ENCODE assay signal across 12 cellular contexts in genomic region chr11:125338886-125339811, GRCh38.
DNase-seq lines count a peak whose midpoint lies in the region; FAIRE-seq and TF ChIP-seq lines count a peak whose summit lies in the region.
"Had no signal": no experiment of that assay in that cellular context is flagged by ENCODE, and none has a peak within 500 bp of the region (broad histone marks: within the 10 kb centered on the region; RNA-seq: fewer than 3 reads in every experiment).

No MANE protein-coding gene starts in this region.

- H4K20me1 ChIP-seq in H1 (replicated peaks in 1 of 2; ENCODE audit: control insufficient read depth in 1 of 2, insufficient read depth in 2 of 2, low read length in 2 of 2): no peaks in the 10 kb centered on the region

- H2BK12ac ChIP-seq in H1 (ENCODE audit: low read depth, low read length) (no peak overlapping the region; the same call in 1 of the 2 replicates), mesenchymal stem cell (ENCODE audit: low read length in 2 of 2) (no peak overlapping the region)

- H4K5ac ChIP-seq in H1 (ENCODE audit: insufficient read length, low read depth, low read length): no peak overlapping the region

- TF ChIP-seq RAD21 in H1 (IDR thresholded peaks at IDR 0.05 in 1 of 2, conservative IDR thresholded peaks at IDR 0.05 in 1 of 2; ENCODE audit: low read depth in 2 of 2, low read length in 2 of 2): no peak

- H3K18ac ChIP-seq in H1 (ENCODE audit: extremely low read depth, low read length) (no peak overlapping the region), mesenchymal stem cell (ENCODE audit: low read depth in 1 of 2, low read length in 2 of 2) (peak overlapping the region; percentile 14 to 35)

- H3K23ac ChIP-seq in H1 (ENCODE audit: insufficient read length) (no peak overlapping the region), mesenchymal stem cell (ENCODE audit: low read length in 2 of 2) (no peak overlapping the region)

- H2BK15ac ChIP-seq in H1 (ENCODE audit: low read length) (no peak overlapping the region), mesenchymal stem cell (ENCODE audit: low read depth, poor library complexity, severe bottlenecking) (no peak overlapping the region)

- no peak overlapping the region for H3K4ac ChIP-seq in H1 (replicated peaks; ENCODE audit: insufficient read length, low read depth, low read length)
- H3K4ac ChIP-seq in mesenchymal stem cell (ENCODE audit: low read depth in 1 of 2, low read length in 2 of 2): no peak overlapping the region

- H3K4me2 ChIP-seq in H1 (ENCODE audit: insufficient read depth in 1 of 2, low read depth in 2 of 2, low read length in 2 of 2) (no peak overlapping the region), mesenchymal stem cell (ENCODE audit: low read length, poor library complexity, severe bottlenecking) (no peak overlapping the region)

- no peak for TF ChIP-seq EP300 in H1 (IDR thresholded peaks at IDR 0.05; ENCODE audit: borderline replicate concordance in 1 of 2, low read depth in 2 of 2, low read length in 2 of 2)

- H3K79me2 ChIP-seq in H1 (ENCODE audit: control insufficient read depth in 1 of 2, insufficient read depth in 2 of 2, low read length in 2 of 2): no peaks in the 10 kb centered on the region

- H2AFZ ChIP-seq in H1 (ENCODE audit: low read length): no peak overlapping the region
- no peak overlapping the region for H2AFZ ChIP-seq in mesenchymal stem cell (ENCODE audit: low read depth, low read length)

- H3K4me1 ChIP-seq in H1 (replicated peaks in 1 of 4; ENCODE audit: control insufficient read depth in 3 of 4, insufficient read depth in 4 of 4, low read length in 3 of 4): peaks cover 0 to 16% (median 3%) of the 10 kb centered on the region in 4 experiments; a peak in 6 of 7 replicates
- peaks cover 24% of the 10 kb centered on the region for H3K4me1 ChIP-seq in mesenchymal stem cell (ENCODE audit: control insufficient read depth, insufficient read depth, low read depth, low read length)
- H3K4me1 ChIP-seq in stomach smooth muscle (ENCODE audit: control insufficient read depth, insufficient read depth, low read length): peaks cover 30% of the 10 kb centered on the region

- CTCF ChIA-PET in H1 (lab: Charles Lee; ENCODE audit: partially characterized antibody): interaction anchor here (0.7 to 3.1 kb wide), 7 partner anchors 9 to 248 kb away, joined by 3 to 16 read pairs (median 4); no protein-coding TSS in a partner anchor

- H4K91ac ChIP-seq in H1 (replicated peaks; ENCODE audit: insufficient read length, low read length) (no peak overlapping the region), mesenchymal stem cell (ENCODE audit: low read length) (no peak overlapping the region)

- H3K9me3 ChIP-seq in H1 (ENCODE audit: insufficient read depth in 2 of 2, low read depth in 1 of 2, low read length in 1 of 2) (no peaks in the 10 kb centered on the region), mesenchymal stem cell (ENCODE audit: control insufficient read depth, low read length) (no peaks in the 10 kb centered on the region), stomach smooth muscle (ENCODE audit: control insufficient read depth in 2 of 2, low read length in 2 of 2) (no peaks in the 10 kb centered on the region)

- no peak overlapping the region for H2AK5ac ChIP-seq in H1 (ENCODE audit: low read depth, low read length)
- H2AK5ac ChIP-seq in mesenchymal stem cell (ENCODE audit: low read length, severe bottlenecking): no peak overlapping the region

- H2BK20ac ChIP-seq in H1 (ENCODE audit: low read length): no peak overlapping the region

- no peak overlapping the region for H4K8ac ChIP-seq in H1 (ENCODE audit: extremely low read depth, insufficient read depth, low read length)
- H4K8ac ChIP-seq in mesenchymal stem cell (ENCODE audit: low read length): no peak overlapping the region

- TF ChIP-seq CTCF in H1 (IDR thresholded peaks at IDR 0.05; ENCODE audit: control extremely low read depth in 1 of 3, insufficient read depth in 1 of 3, low read depth in 1 of 3, low read length in 3 of 3): no peak

- peaks cover 0 to 5% (median 0%) of the 10 kb centered on the region in 4 experiments; a peak in 1 of 7 replicates for H3K27me3 ChIP-seq in H1 (replicated peaks in 1 of 4; ENCODE audit: control insufficient read depth in 3 of 4, extremely low read depth in 1 of 4, insufficient read depth in 3 of 4, low read length in 3 of 4)
- peaks cover 0 to 25% of the 10 kb centered on the region in 2 experiments for H3K27me3 ChIP-seq in mesenchymal stem cell (ENCODE audit: control insufficient read depth in 1 of 2, insufficient read depth in 1 of 2, low read length in 2 of 2)
- H3K27me3 ChIP-seq in stomach smooth muscle (ENCODE audit: control insufficient read depth in 1 of 2, insufficient read depth in 2 of 2, low read length in 2 of 2): no peaks in the 10 kb centered on the region

- WGBS in H1 (ENCODE audit: extremely low coverage in 1 of 2, insufficient coverage in 1 of 2, insufficient read length in 1 of 2, insufficient replicate concordance in 2 of 2, low coverage in 1 of 2, low lambda C conversion rate in 2 of 2, missing lambda C conversion rate in 1 of 2), 2 experiments: 88% methylated on average over 17 of the region's 17 CpGs; no CpG with 5 or more reads in 1 of the 2 experiments
- 41% methylated on average over 17 of the region's 17 CpGs for WGBS in mesenchymal stem cell

- H2BK120ac ChIP-seq in H1 (replicated peaks; ENCODE audit: low read depth, low read length) (no peak overlapping the region), mesenchymal stem cell (ENCODE audit: low read depth, low read length) (no peak overlapping the region)

- no peak overlapping the region for H3K27ac ChIP-seq in H1 (ENCODE audit: low read depth, low read length)
- no peak overlapping the region for H3K27ac ChIP-seq in mesenchymal stem cell (ENCODE audit: low read length, poor library complexity, severe bottlenecking)
- H3K27ac ChIP-seq in stomach smooth muscle (ENCODE audit: low read length): peak overlapping the region; percentile 41
- H3K27ac ChIP-seq: C4-2B had no signal

- H3K9ac ChIP-seq in H1 (replicated peaks in 1 of 4; ENCODE audit: extremely low read depth in 1 of 4, low read depth in 3 of 4, low read length in 3 of 4): no peak overlapping the region
- H3K9ac ChIP-seq in mesenchymal stem cell (ENCODE audit: low read length): no peak overlapping the region
- no peak overlapping the region for H3K9ac ChIP-seq in stomach smooth muscle (ENCODE audit: low read length in 2 of 2)

- POLR2A ChIA-PET in H1 (lab: Charles Lee; ENCODE audit: partially characterized antibody): interaction anchor here (1.2 kb wide), 1 partner anchor 24 kb away, joined by 3 read pairs; no protein-coding TSS in a partner anchor

- no peaks in the 10 kb centered on the region for H3K23me2 ChIP-seq in H1 (ENCODE audit: low read depth, low read length)

- no peak for FAIRE-seq in H1 (lab: Jason Lieb, UNC)
- FAIRE-seq: H54, keratinocyte had no signal

- H2BK5ac ChIP-seq in H1 (ENCODE audit: low read depth, low read length): no peak overlapping the region
- no peak overlapping the region for H2BK5ac ChIP-seq in mesenchymal stem cell (ENCODE audit: low read depth, low read length, poor library complexity, severe bottlenecking)

- peak overlapping the region; percentile 11 for H3K14ac ChIP-seq in H1 (ENCODE audit: insufficient read length)
- peak overlapping the region in 1 of 2 experiments; percentile 58 for H3K14ac ChIP-seq in mesenchymal stem cell (ENCODE audit: low read length in 2 of 2)

- H3K4me3 ChIP-seq in H1 (ENCODE audit: extremely low read depth in 1 of 4, insufficient read depth in 2 of 4, low read depth in 3 of 4, low read length in 4 of 4) (no peak overlapping the region), mesenchymal stem cell (ENCODE audit: insufficient read depth in 1 of 2, low read depth in 1 of 2, low read length in 2 of 2) (peak overlapping the region in 1 of 2 experiments; percentile 28), stomach smooth muscle (ENCODE audit: low read length in 2 of 2) (peak overlapping the region in 1 of 2 donors; percentile 15)

- no peak overlapping the region for H3K56ac ChIP-seq in H1 (replicated peaks; ENCODE audit: insufficient read length, low read depth, low read length)

- TF ChIP-seq POLR2A in H1 (IDR thresholded peaks at IDR 0.05; ENCODE audit: control extremely low read depth in 1 of 2, low read depth in 2 of 2, low read length in 2 of 2): no peak

- H3K79me1 ChIP-seq in H1 (ENCODE audit: low read depth, low read length) (no peaks in the 10 kb centered on the region), mesenchymal stem cell (replicated peaks; ENCODE audit: low read length, poor library complexity, severe bottlenecking) (peaks cover 31% of the 10 kb centered on the region)

- peak; percentile 63 for DNase-seq in NOMO-1 treated with DMSO at 0.1 percent for 48 hours (lab: John Stamatoyannopoulos, UW; ENCODE audit: unreplicated experiment)
- DNase-seq in H1 (ENCODE audit: low read depth in 1 of 2, low spot score in 2 of 2): no peak
- peak; percentile 42 for DNase-seq in mesenchymal stem cell
- no peak for DNase-seq in NCI-H1092 treated with DMSO at 0.1 percent for 48 hours (lab: John Stamatoyannopoulos, UW)
- DNase-seq in dermis blood vessel endothelial cell: no peak
- no peak for DNase-seq in amniotic stem cell (lab: John Stamatoyannopoulos, UW)
- DNase-seq in NCI-H226: no peak
- DNase-seq: NCI-H2081 had no signal

- no peaks in the 10 kb centered on the region for H3K36me3 ChIP-seq in H1 (ENCODE audit: control insufficient read depth in 2 of 4, insufficient read depth in 4 of 4, low read length in 3 of 4)
- H3K36me3 ChIP-seq in mesenchymal stem cell (ENCODE audit: control insufficient read depth in 1 of 2, insufficient read depth in 2 of 2, low read depth in 1 of 2, low read length in 2 of 2): peaks cover 0 to 36% of the 10 kb centered on the region in 2 experiments
- peaks cover 0 to 2% of the 10 kb centered on the region in 2 donors for H3K36me3 ChIP-seq in stomach smooth muscle (ENCODE audit: control insufficient read depth in 2 of 2, insufficient read depth in 2 of 2, low read length in 2 of 2)

TF ChIP-seq in H1, 55 proteins besides CTCF, POLR2A, EP300 and RAD21 (continues in another document):
- TF ChIP-seq EGR1 (IDR thresholded peaks at IDR 0.05; ENCODE audit: borderline replicate concordance, low read depth, low read length) (no peak), CEBPB (IDR thresholded peaks at IDR 0.05; ENCODE audit: low read depth, low read length) (0 out of 2 replicates have a peak, but pooled peaks have one; percentile 1), CBX5 (IDR thresholded peaks at IDR 0.05; ENCODE audit: low read depth, low read length) (no peak), TBP (IDR thresholded peaks at IDR 0.05; ENCODE audit: low read depth, low read length) (no peak), JUN (IDR thresholded peaks at IDR 0.05; ENCODE audit: low read depth, low read length) (no peak), SRF (IDR thresholded peaks at IDR 0.05; ENCODE audit: low read depth, low read length) (no peak), CHD1 (IDR thresholded peaks at IDR 0.05; ENCODE audit: low read depth, low read length) (no peak), TEAD4 (IDR thresholded peaks at IDR 0.05; ENCODE audit: low read depth, low read length) (no peak)

Comparison
In these comparisons a context has a peak if more than half of its experiments do, and no peak if none do; other contexts are left out.
1. DNase-seq: peak in NOMO-1 treated with DMSO at 0.1 percent for 48 hours (single experiment) and mesenchymal stem cell (single experiment); none in H1 (0 of 2), NCI-H1092 treated with DMSO at 0.1 percent for 48 hours (single experiment), dermis blood vessel endothelial cell (single experiment), amniotic stem cell (single experiment) and NCI-H226 (single experiment).